11 cellular contexts compared by ENCODE assay signal in genomic region chr12:106978035-106978800, GRCh38. TPM values are rescaled to one million over a fixed set of nuclear protein-coding genes. Genes with fewer than 3 reads are reported as not detected.
A peak's percentile ranks its signal among the peaks of the same experiment; 100 is the strongest.
DNase-seq lines count a peak whose midpoint lies in the region; FAIRE-seq and TF ChIP-seq lines count a peak whose summit lies in the region.
"Had no signal": no experiment of that assay in that cellular context is flagged by ENCODE, and none has a peak within 500 bp of the region (broad histone marks: within the 10 kb centered on the region; RNA-seq: fewer than 3 reads in every experiment).

No MANE protein-coding gene starts in this region.

- TF ChIP-seq CTCF in VCaP (conservative IDR thresholded peaks at IDR 0.05): no peak
- no peak for TF ChIP-seq CTCF in vagina (IDR thresholded peaks at IDR 0.05)
- no peak for TF ChIP-seq CTCF in esophagus squamous epithelium (IDR thresholded peaks at IDR 0.05)

- H3K27me3 Mint-ChIP-seq in activated naive CD8-positive, alpha-beta T cell: no peaks in the 10 kb centered on the region
- H3K27me3 Mint-ChIP-seq in activated naive CD8-positive, alpha-beta T cell treated with anti-CD3 and anti-CD28 coated beads for 36 hours: no peaks in the 10 kb centered on the region

- peak overlapping the region; percentile 25 for H3K27ac Mint-ChIP-seq in activated naive CD8-positive, alpha-beta T cell
- no peak overlapping the region for H3K27ac Mint-ChIP-seq in activated naive CD8-positive, alpha-beta T cell treated with anti-CD3 and anti-CD28 coated beads for 36 hours

- H3K27me3 ChIP-seq in vagina (no peaks in the 10 kb centered on the region), esophagus squamous epithelium (no peaks in the 10 kb centered on the region)

- H3K4me3 ChIP-seq in vagina (no peak overlapping the region), esophagus squamous epithelium (no peak overlapping the region)
- H3K4me3 ChIP-seq: A549 had no signal

- no peak overlapping the region for H3K4me3 Mint-ChIP-seq in activated naive CD8-positive, alpha-beta T cell
- no peak overlapping the region for H3K4me3 Mint-ChIP-seq in activated naive CD8-positive, alpha-beta T cell treated with anti-CD3 and anti-CD28 coated beads for 36 hours

- H3K27ac ChIP-seq in VCaP (peak overlapping the region; percentile 38), vagina (peak overlapping the region; percentile 34), esophagus squamous epithelium (no peak overlapping the region)
- H3K27ac ChIP-seq: A549 had no signal

- FAIRE-seq in GM12892 (lab: Jason Lieb, UNC): no peak
- FAIRE-seq: A549 had no signal

- no peaks in the 10 kb centered on the region for H3K9me3 Mint-ChIP-seq in activated naive CD8-positive, alpha-beta T cell (ENCODE audit: low read depth)
- no peaks in the 10 kb centered on the region for H3K9me3 Mint-ChIP-seq in activated naive CD8-positive, alpha-beta T cell treated with anti-CD3 and anti-CD28 coated beads for 36 hours

- intact Hi-C loops in vagina (cut with DNase I) (no loop called here), esophagus squamous epithelium (cut with DNase I) (no loop called here)

- H3K36me3 ChIP-seq in vagina (no peaks in the 10 kb centered on the region), esophagus squamous epithelium (no peaks in the 10 kb centered on the region)

- DNase-seq in activated naive CD8-positive, alpha-beta T cell treated with anti-CD3 and anti-CD28 coated beads for 36 hours: no peak
- DNase-seq in kidney tubule cell (ENCODE audit: low spot score) (peak; percentile 31), vagina (ENCODE audit: extremely low spot score in 2 of 2) (no peak), GM19240 (ENCODE audit: insufficient read length, low spot score) (no peak), GM12892 (ENCODE audit: insufficient read length) (no peak), esophagus squamous epithelium (lab: John Stamatoyannopoulos, UW) (no peak)
- DNase-seq: effector memory CD4-positive, alpha-beta T cell; NCI-H187 treated with DMSO at 0.1 percent for 48 hours had no signal

- 28 to 38% methylated on average over 9 of the region's 9 CpGs for WGBS in esophagus squamous epithelium, 2 donors

- H3K9me3 ChIP-seq in vagina: no peaks in the 10 kb centered on the region
- no peaks in the 10 kb centered on the region for H3K9me3 ChIP-seq in esophagus squamous epithelium
- H3K9me3 ChIP-seq: A549 had no signal

- peaks cover 6% of the 10 kb centered on the region for H3K36me3 Mint-ChIP-seq in activated naive CD8-positive, alpha-beta T cell
- H3K36me3 Mint-ChIP-seq in activated naive CD8-positive, alpha-beta T cell treated with anti-CD3 and anti-CD28 coated beads for 36 hours: peaks cover 14% of the 10 kb centered on the region

- H3K4me1 ChIP-seq in vagina: peaks cover 44% of the 10 kb centered on the region
- peaks cover 0 to 60% (median 9%) of the 10 kb centered on the region in 3 donors for H3K4me1 ChIP-seq in esophagus squamous epithelium

- peaks cover 20% of the 10 kb centered on the region for H3K4me1 Mint-ChIP-seq in activated naive CD8-positive, alpha-beta T cell (ENCODE audit: low read depth)
- H3K4me1 Mint-ChIP-seq in activated naive CD8-positive, alpha-beta T cell treated with anti-CD3 and anti-CD28 coated beads for 36 hours: peaks cover 24% of the 10 kb centered on the region

- TF ChIP-seq POLR2A in vagina (IDR thresholded peaks at IDR 0.05): no peak
- no peak for TF ChIP-seq POLR2A in GM12892 (IDR thresholded peaks at IDR 0.05; ENCODE audit: low read depth, low read length)
- TF ChIP-seq POLR2A in esophagus squamous epithelium (IDR thresholded peaks at IDR 0.05): no peak

RNA-seq across cellular contexts. Expression of gene MTERF2, which starts 8.7 kb away (rescaled TPM):
- 1 to 10 TPM; 4.1 to 6.6 TPM for total RNA-seq in activated naive CD8-positive, alpha-beta T cell treated with anti-CD3 and anti-CD28 coated beads for 36 hours
- total RNA-seq in vagina: 14.5 TPM
- polyA plus RNA-seq in GM12892 (2012; ENCODE audit: missing spikeins): 10.0 TPM
- total RNA-seq in esophagus squamous epithelium: 1 to 10 TPM; 2.7 to 9.5 (median 4.2) TPM

RNA-seq across cellular contexts. Expression of gene TMEM263, which starts 22.5 kb away (rescaled TPM):
- 10 to 100 TPM; 33.2 to 37.7 TPM for total RNA-seq in activated naive CD8-positive, alpha-beta T cell treated with anti-CD3 and anti-CD28 coated beads for 36 hours
- total RNA-seq in vagina: 19.6 TPM
- 44.7 TPM for polyA plus RNA-seq in GM12892 (2012; ENCODE audit: missing spikeins)
- 10 to 100 TPM in 2 of 4 donors, 1 to 10 TPM in 2; 5.1 to 12.0 (median 8.6) TPM for total RNA-seq in esophagus squamous epithelium

Comparison
In these comparisons a context has a peak if more than half of its experiments do, and no peak if none do; other contexts are left out.
1. H3K27ac ChIP-seq: peak in VCaP (single experiment) and vagina (single experiment); none in esophagus squamous epithelium (0 of 4).